Comparison of ENCODE assay signal across 1 cellular context in the genomic region with DNA sequence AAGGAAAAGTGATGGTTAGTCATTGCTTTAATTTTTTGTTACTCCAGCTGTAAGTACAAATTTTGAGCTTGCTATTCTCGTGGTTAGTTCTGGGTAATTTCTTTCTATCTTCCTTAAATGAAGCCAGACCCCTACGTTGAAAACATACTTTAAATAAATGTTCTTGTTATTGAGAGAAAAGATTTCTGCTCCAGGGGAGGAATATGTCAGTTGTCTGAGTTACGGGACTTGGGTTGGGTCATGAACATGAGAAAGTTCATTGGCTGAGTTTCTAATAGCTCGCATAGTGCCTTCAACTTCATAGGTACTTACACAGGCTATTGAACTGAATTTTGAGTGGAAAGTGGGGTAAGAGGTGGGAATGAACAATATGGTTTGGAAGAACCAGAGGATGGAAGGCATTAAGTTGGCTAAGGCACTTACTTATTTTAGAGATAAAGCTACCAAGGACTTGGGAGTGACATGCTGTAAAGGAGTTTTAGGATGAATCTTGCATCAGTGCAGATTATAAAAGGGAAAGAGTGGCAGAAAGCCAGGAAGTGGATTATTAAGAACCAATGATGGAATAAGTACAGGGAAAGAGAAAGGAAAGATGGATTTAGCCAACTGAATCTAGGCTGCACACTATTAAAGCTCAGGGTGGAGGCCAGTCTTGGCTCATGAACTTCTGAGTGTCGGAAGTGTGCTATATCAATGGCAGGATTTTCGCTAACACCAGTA.
TF ChIP-seq lines count a peak whose summit lies in the region.

No MANE protein-coding gene starts in this region.

TF ChIP-seq in IMR-90, 13 proteins besides CTCF, POLR2A, EP300 and RAD21 (continued from another document):
- TF ChIP-seq, protein P1, sequence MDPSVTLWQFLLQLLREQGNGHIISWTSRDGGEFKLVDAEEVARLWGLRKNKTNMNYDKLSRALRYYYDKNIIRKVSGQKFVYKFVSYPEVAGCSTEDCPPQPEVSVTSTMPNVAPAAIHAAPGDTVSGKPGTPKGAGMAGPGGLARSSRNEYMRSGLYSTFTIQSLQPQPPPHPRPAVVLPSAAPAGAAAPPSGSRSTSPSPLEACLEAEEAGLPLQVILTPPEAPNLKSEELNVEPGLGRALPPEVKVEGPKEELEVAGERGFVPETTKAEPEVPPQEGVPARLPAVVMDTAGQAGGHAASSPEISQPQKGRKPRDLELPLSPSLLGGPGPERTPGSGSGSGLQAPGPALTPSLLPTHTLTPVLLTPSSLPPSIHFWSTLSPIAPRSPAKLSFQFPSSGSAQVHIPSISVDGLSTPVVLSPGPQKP (IDR thresholded peaks at IDR 0.05; ENCODE audit: borderline replicate concordance, low read depth, low read length) = no peak
- TF ChIP-seq SMC3 (IDR thresholded peaks at IDR 0.05; ENCODE audit: low read depth, low read length) = no peak
- no peak for TF ChIP-seq MXI1 (IDR thresholded peaks at IDR 0.05; ENCODE audit: borderline replicate concordance, low read depth, low read length)
- no peak for TF ChIP-seq MAFK (IDR thresholded peaks at IDR 0.05; ENCODE audit: low read depth, low read length)
